Comparison of ENCODE assay signal across 13 cellular contexts in genomic region chr9:33408087-33408486, GRCh38. TPM values are rescaled to one million over a fixed set of nuclear protein-coding genes. Genes with fewer than 3 reads are reported as not detected.
"Had no signal": no experiment of that assay in that cellular context is flagged by ENCODE, and none has a peak within 500 bp of the region (broad histone marks: within the 10 kb centered on the region; RNA-seq: fewer than 3 reads in every experiment).

No MANE protein-coding gene starts in this region.

- DNase-seq: activated CD4-positive, alpha-beta memory T cell treated with anti-CD3 and anti-CD28 coated beads, Interleukin-2, amount 10 ng/mL, durations not matched to agents 7 days and 5 days; activated CD4-positive, CD25-positive, alpha-beta regulatory T cell treated with anti-CD3 and anti-CD28 coated beads, Interleukin-2, amount 50 U/mL, for 72 hours; activated CD8-positive, alpha-beta memory T cell treated with anti-CD3 and anti-CD28 coated beads, Interleukin-2, amount 50 U/mL, for 48 hours; activated naive CD4-positive, alpha-beta T cell treated with Interleukin-2 at 50 U/mL for 16 hours; erythroblast; hypothalamus; lower lobe of right lung; naive B cell; T-helper 9 cell had no signal

- H3K4me2 ChIP-seq: smooth muscle cell had no signal

- H3K4me3 ChIP-seq: lower lobe of right lung, right atrium auricular region, smooth muscle cell, suprapubic skin had no signal

- H3K27me3 ChIP-seq: right atrium auricular region, suprapubic skin had no signal

- H3K27ac ChIP-seq: lower lobe of right lung, right atrium auricular region, suprapubic skin had no signal

- H3K9me3 ChIP-seq: lower lobe of right lung, right atrium auricular region, suprapubic skin had no signal

- H3K36me3 ChIP-seq: lower lobe of right lung, right atrium auricular region, suprapubic skin had no signal

RNA-seq across cellular contexts. Expression of gene AQP7, which starts 5.7 kb away (rescaled TPM):
- total RNA-seq: activated T-helper 1 cell treated with anti-CD3 and anti-CD28 coated beads, Interleukin-12 subunit alpha, Interleukin-12 subunit beta, Interleukin-2, Interleukin-4 antibody, amounts not matched to agents 30 ng/mL and 10 ng/mL and 1 ng/mL, durations not matched to agents 14 hours and 24 hours and 36 hours had no signal
